28 cellular contexts compared by ENCODE assay signal in the genomic region with DNA sequence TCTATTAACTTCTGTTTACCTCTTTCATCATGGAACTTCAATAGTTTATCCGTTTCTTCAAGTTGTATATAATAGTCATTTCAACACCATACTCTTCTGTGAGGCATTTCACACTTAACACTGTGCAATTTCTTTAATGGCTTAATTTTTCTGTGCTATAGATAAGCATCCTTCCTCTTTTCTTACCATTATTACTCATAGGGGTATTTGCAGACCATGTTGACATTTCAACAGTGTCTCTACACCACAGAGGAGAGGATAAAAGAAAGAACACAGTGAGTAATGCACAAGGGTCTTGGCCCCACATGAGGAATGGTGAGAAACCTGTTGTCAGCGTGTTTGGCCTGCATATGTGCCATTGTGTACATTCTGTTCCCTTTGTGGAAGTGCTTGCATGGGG.
"Had no signal": no experiment of that assay in that cellular context is flagged by ENCODE, and none has a peak within 500 bp of the region (broad histone marks: within the 10 kb centered on the region; RNA-seq: fewer than 3 reads in every experiment).

No MANE protein-coding gene starts in this region.

- ATAC-seq: esophagus mucosa, gastrocnemius medialis, left ventricle myocardium superior, lower lobe of right lung, mucosa of descending colon, right lobe of liver had no signal

- H3K9me3 ChIP-seq: colonic mucosa, gastrocnemius medialis, right lobe of liver, thyroid gland, upper lobe of left lung had no signal

- H3K4me3 ChIP-seq: colonic mucosa, gastrocnemius medialis, lower lobe of right lung, mucosa of descending colon, neural progenitor cell, right lobe of liver, stomach, thyroid gland, upper lobe of left lung had no signal

- H3K27ac Mint-ChIP-seq: dendritic cell treated with granulocyte-macrophage colony-stimulating factor and Interleukin-4, amounts not matched to agents 40 ng/mL and 50 ng/mL, for 4 days; endodermal cell; mesothelial cell of epicardium; naive B cell; nephron; neural progenitor cell; progenitor cell of endocrine pancreas had no signal

- H3K4me3 Mint-ChIP-seq: dendritic cell treated with granulocyte-macrophage colony-stimulating factor and Interleukin-4, amounts not matched to agents 40 ng/mL and 50 ng/mL, for 4 days; endodermal cell; mesothelial cell of epicardium; naive B cell; nephron; neural progenitor cell had no signal

- H3K79me2 ChIP-seq: parathyroid adenoma had no signal

- H3K9ac ChIP-seq: neural progenitor cell, parathyroid adenoma had no signal

- H3K4me1 Mint-ChIP-seq: mesothelial cell of epicardium, naive B cell, nephron had no signal

- H3K27ac ChIP-seq: colonic mucosa, epithelial cell of prostate, gastrocnemius medialis, lower lobe of right lung, neural progenitor cell, parathyroid adenoma, right lobe of liver, stomach, thyroid gland, upper lobe of left lung had no signal

- H3K4me1 ChIP-seq: colonic mucosa, gastrocnemius medialis, lower lobe of right lung, neural progenitor cell, parathyroid adenoma, right lobe of liver, stomach, thyroid gland, upper lobe of left lung had no signal

- H3K27me3 ChIP-seq: colonic mucosa, gastrocnemius medialis, neural progenitor cell, right lobe of liver, stomach, thyroid gland, upper lobe of left lung had no signal

- H2AFZ ChIP-seq: neural progenitor cell, parathyroid adenoma had no signal

- H3K36me3 ChIP-seq: colonic mucosa, gastrocnemius medialis, lower lobe of right lung, neural progenitor cell, right lobe of liver, stomach, thyroid gland, upper lobe of left lung had no signal

- H3K27me3 Mint-ChIP-seq: dendritic cell treated with granulocyte-macrophage colony-stimulating factor and Interleukin-4, amounts not matched to agents 40 ng/mL and 50 ng/mL, for 4 days; naive B cell; progenitor cell of endocrine pancreas had no signal

- DNase-seq: colonic mucosa; effector CD8-positive, alpha-beta T cell; endodermal cell; foreskin fibroblast; gastrocnemius medialis; head of caudate nucleus; left ventricle myocardium superior; lower lobe of right lung; mucosa of descending colon; naive B cell; right lobe of liver; small intestine; stimulated activated CD4-positive, alpha-beta T cell treated with anti-CD3 and anti-CD28 coated beads, Interleukin-12 subunit alpha, Interleukin-12 subunit beta, amount 100 ng/mL, for 4 hours; stimulated activated CD4-positive, alpha-beta T cell treated with anti-CD3 and anti-CD28 coated beads, Interleukin-1b, Interleukin-23, amount 100 ng/mL, for 48 hours; stimulated activated CD4-positive, alpha-beta T cell treated with anti-CD3 and anti-CD28 coated beads, Interleukin-4, amount 100 ng/mL, for 1 hour; stimulated activated CD8-positive, alpha-beta memory T cell treated with anti-CD3 and anti-CD28 coated beads, Interleukin-4, amount 100 ng/mL, for 48 hours; stimulated activated naive CD4-positive, alpha-beta T cell treated with Interleukin-2 at 50 U/mL for 16 hours; stomach; thyroid gland; upper lobe of left lung had no signal

- H3K4me2 ChIP-seq: neural progenitor cell had no signal

- H3K36me3 Mint-ChIP-seq: mesothelial cell of epicardium, naive B cell, neural progenitor cell had no signal
